Comparison of ENCODE assay signal across 11 cellular contexts in genomic region chr17:81517009-81517338, GRCh38. TPM values are rescaled to one million over a fixed set of nuclear protein-coding genes. Genes with fewer than 3 reads are reported as not detected.
DNase-seq lines count a peak whose midpoint lies in the region; ATAC-seq and TF ChIP-seq lines count a peak whose summit lies in the region.
"Had no signal": no experiment of that assay in that cellular context is flagged by ENCODE, and none has a peak within 500 bp of the region (broad histone marks: within the 10 kb centered on the region; RNA-seq: fewer than 3 reads in every experiment).

No MANE protein-coding gene starts in this region.

- H3K27ac ChIP-seq in WERI-Rb-1 (no peak overlapping the region), gastrocnemius medialis (peak overlapping the region in 3 of 4 donors; percentile 91 to 100 (median 98))

- H3K9me3 ChIP-seq in WERI-Rb-1 (ENCODE audit: severe bottlenecking) (no peaks in the 10 kb centered on the region), gastrocnemius medialis (no peaks in the 10 kb centered on the region)

- H3K4me3 Mint-ChIP-seq in glutamatergic neuron (ENCODE audit: unreplicated experiment), result peak overlapping the region; percentile 92

- in situ Hi-C loops in gastrocnemius medialis (cut with MboI; ENCODE audit: low sequenced_read_pairs in 4 of 4), result no loop called here

- H3K4me3 ChIP-seq in GM12864 (ENCODE audit: low read depth, low read length) (peak overlapping the region; percentile 77), WERI-Rb-1 (ENCODE audit: low read depth, low read length) (no peak overlapping the region), gastrocnemius medialis (no peak overlapping the region)

- peaks cover 4% of the 10 kb centered on the region for H3K36me3 ChIP-seq in WERI-Rb-1
- H3K36me3 ChIP-seq in gastrocnemius medialis, result peaks cover 0 to 2% of the 10 kb centered on the region in 2 donors

- H3K27me3 ChIP-seq in WERI-Rb-1 (ENCODE audit: insufficient read depth, low read depth, severe bottlenecking) (no peaks in the 10 kb centered on the region), gastrocnemius medialis (peaks cover 0 to 17% (median 7%) of the 10 kb centered on the region in 3 donors)

- ATAC-seq in gastrocnemius medialis, result no peak
- ATAC-seq: stimulated activated naive CD8-positive, alpha-beta T cell treated with anti-CD3 and anti-CD28 coated beads, Interleukin-15, Interleukin-2, amounts not matched to agents 100 U/mL and 50 U/mL, for 24 hours had no signal

- H3K9me3 Mint-ChIP-seq in glutamatergic neuron (ENCODE audit: unreplicated experiment), result peaks cover 14% of the 10 kb centered on the region

- intact Hi-C loops in gastrocnemius medialis (cut with DNase I; ENCODE audit: low total_unique reads), result no loop called here

- H3K36me3 Mint-ChIP-seq in glutamatergic neuron (ENCODE audit: unreplicated experiment), result peaks cover under 1% of the 10 kb centered on the region

- H3K4me1 ChIP-seq in gastrocnemius medialis, result peaks cover 30 to 43% of the 10 kb centered on the region in 2 donors

- DNase-seq in GM12864 (ENCODE audit: low read depth) (no peak), WERI-Rb-1 (peak; percentile 30), glutamatergic neuron (no peak), gastrocnemius medialis (no peak), NCI-H187 treated with DMSO at 0.1 percent for 48 hours (lab: John Stamatoyannopoulos, UW) (no peak), NCI-H524 treated with DMSO at 0.1 percent for 48 hours (lab: John Stamatoyannopoulos, UW) (no peak), DMS53 (lab: John Stamatoyannopoulos, UW) (no peak), NCI-H2171 (lab: John Stamatoyannopoulos, UW) (no peak)
- DNase-seq: GDM1; head of caudate nucleus; stimulated activated naive CD8-positive, alpha-beta T cell treated with anti-CD3 and anti-CD28 coated beads, Interleukin-15, Interleukin-2, amounts not matched to agents 100 U/mL and 50 U/mL, for 24 hours had no signal

- TF ChIP-seq POLR2A in gastrocnemius medialis (IDR thresholded peaks at IDR 0.05), result no peak

- peaks cover 13% of the 10 kb centered on the region for H3K4me1 Mint-ChIP-seq in glutamatergic neuron (ENCODE audit: low read depth, unreplicated experiment)

- H3K27me3 Mint-ChIP-seq in glutamatergic neuron (ENCODE audit: unreplicated experiment), result peaks cover 12% of the 10 kb centered on the region

- no peak for TF ChIP-seq CTCF in GM12864 (IDR thresholded peaks at IDR 0.05; ENCODE audit: low read depth, low read length, missing control alignments)
- TF ChIP-seq CTCF in WERI-Rb-1 (IDR thresholded peaks at IDR 0.05; ENCODE audit: low read depth, low read length), result no peak
- no peak for TF ChIP-seq CTCF in glutamatergic neuron (IDR thresholded peaks at IDR 0.05; ENCODE audit: partially characterized antibody, unreplicated experiment)
- no peak for TF ChIP-seq CTCF in gastrocnemius medialis (IDR thresholded peaks at IDR 0.05 in 4 of 5, conservative IDR thresholded peaks at IDR 0.05 in 1 of 5)

- no peak overlapping the region for H3K27ac Mint-ChIP-seq in glutamatergic neuron (ENCODE audit: unreplicated experiment)

RNA-seq across cellular contexts. Expression of gene ACTG1, which starts 4.4 kb away (rescaled TPM):
- 5,342 TPM for total RNA-seq in glutamatergic neuron (ENCODE audit: unreplicated experiment)
- total RNA-seq in gastrocnemius medialis, result 100 to 1,000 TPM; 322 to 934 (median 415) TPM

RNA-seq across cellular contexts. Expression of gene FSCN2, which starts 11.2 kb away (rescaled TPM):
- total RNA-seq in glutamatergic neuron (ENCODE audit: unreplicated experiment) (6.1 TPM), gastrocnemius medialis (under 1 TPM in 2 of 4 donors, not detected in 2; 0.20 to 0.46 TPM)

RNA-seq across cellular contexts. Expression of gene FAAP100, which starts 35.2 kb away (rescaled TPM):
- total RNA-seq in glutamatergic neuron (ENCODE audit: unreplicated experiment) (56.5 TPM), gastrocnemius medialis (10 to 100 TPM; 14.4 to 27.9 (median 15.6) TPM)
